Comparison of ENCODE assay signal across 9 cellular contexts in genomic region chr2:169276045-169276444, GRCh38.
DNase-seq lines count a peak whose midpoint lies in the region; ATAC-seq and TF ChIP-seq lines count a peak whose summit lies in the region.
"Had no signal": no experiment of that assay in that cellular context is flagged by ENCODE, and none has a peak within 500 bp of the region (broad histone marks: within the 10 kb centered on the region; RNA-seq: fewer than 3 reads in every experiment).

No MANE protein-coding gene starts in this region.

- H3K36me3 ChIP-seq in DND-41 (ENCODE audit: insufficient read depth, low read length) = no peaks in the 10 kb centered on the region
- H3K36me3 ChIP-seq in gastrocnemius medialis = no peaks in the 10 kb centered on the region

- H3K27ac ChIP-seq in DND-41 (ENCODE audit: low read length) (no peak overlapping the region), gastrocnemius medialis (no peak overlapping the region)
- H3K27ac ChIP-seq: SK-N-MC had no signal

- TF ChIP-seq POLR2A in gastrocnemius medialis (IDR thresholded peaks at IDR 0.05) = no peak

- H4K20me1 ChIP-seq in DND-41 (ENCODE audit: insufficient read depth, low read length) = no peaks in the 10 kb centered on the region

- H3K9me3 ChIP-seq in DND-41 (ENCODE audit: insufficient read depth, low read length, severe bottlenecking) = no peaks in the 10 kb centered on the region
- H3K9me3 ChIP-seq in gastrocnemius medialis = no peaks in the 10 kb centered on the region

- no peak overlapping the region for H3K9ac ChIP-seq in DND-41 (ENCODE audit: low read depth, low read length)

- H3K4me1 ChIP-seq in DND-41 (ENCODE audit: insufficient read depth, low read length) = no peaks in the 10 kb centered on the region
- H3K4me1 ChIP-seq in gastrocnemius medialis = no peaks in the 10 kb centered on the region

- intact Hi-C loops in gastrocnemius medialis (cut with DNase I; ENCODE audit: low total_unique reads) = no loop called here

- H3K27me3 ChIP-seq in DND-41 (ENCODE audit: insufficient read depth, low read length, poor library complexity) = peaks cover 9% of the 10 kb centered on the region
- no peaks in the 10 kb centered on the region for H3K27me3 ChIP-seq in gastrocnemius medialis

- TF ChIP-seq CTCF in DND-41 (IDR thresholded peaks at IDR 0.05; ENCODE audit: borderline replicate concordance, extremely low read depth, low read length, poor library complexity, severe bottlenecking) = peak; percentile 50
- no peak for TF ChIP-seq CTCF in gastrocnemius medialis (IDR thresholded peaks at IDR 0.05 in 4 of 5, conservative IDR thresholded peaks at IDR 0.05 in 1 of 5)

- no peak overlapping the region for H3K4me2 ChIP-seq in DND-41 (ENCODE audit: insufficient read depth, low read length)

- H3K4me3 ChIP-seq in DND-41 (ENCODE audit: low read depth in 1 of 2, low read length in 2 of 2) (no peak overlapping the region), gastrocnemius medialis (no peak overlapping the region)
- H3K4me3 ChIP-seq: SK-N-MC had no signal

- in situ Hi-C loops in gastrocnemius medialis (cut with MboI; ENCODE audit: low sequenced_read_pairs in 4 of 4) = no loop called here

- DNase-seq in DND-41 (peak; percentile 8), KG1 (lab: John Stamatoyannopoulos, UW) (peak; percentile 17), astrocyte of the hippocampus (ENCODE audit: low read depth, low spot score) (peak; percentile 31), myocyte (ENCODE audit: low read depth) (peak; percentile 11), NCI-H524 (lab: John Stamatoyannopoulos, UW) (no peak), gastrocnemius medialis (no peak), NCI-H446 treated with DMSO at 0.1 percent for 48 hours (lab: John Stamatoyannopoulos, UW) (no peak)
- DNase-seq: activated CD8-positive, alpha-beta memory T cell treated with anti-CD3 and anti-CD28 coated beads, Interleukin-2, amount 50 U/mL, for 48 hours had no signal

- no peak for ATAC-seq in DND-41 (ENCODE audit: insufficient read depth, low read depth)
- no peak for ATAC-seq in gastrocnemius medialis

- no peak overlapping the region for H2AFZ ChIP-seq in DND-41 (ENCODE audit: low read depth, low read length)

- H3K79me2 ChIP-seq in DND-41 (ENCODE audit: insufficient read depth, low read length) = no peaks in the 10 kb centered on the region

Comparison
In these comparisons a context has a peak if more than half of its experiments do, and no peak if none do; other contexts are left out.
1. DNase-seq: peak in DND-41 (single experiment), KG1 (single experiment), astrocyte of the hippocampus (single experiment) and myocyte (single experiment); none in NCI-H524 (0 of 2), gastrocnemius medialis (0 of 2) and NCI-H446 treated with DMSO at 0.1 percent for 48 hours (single experiment).